8 cellular contexts compared by ENCODE assay signal in the genomic region with DNA sequence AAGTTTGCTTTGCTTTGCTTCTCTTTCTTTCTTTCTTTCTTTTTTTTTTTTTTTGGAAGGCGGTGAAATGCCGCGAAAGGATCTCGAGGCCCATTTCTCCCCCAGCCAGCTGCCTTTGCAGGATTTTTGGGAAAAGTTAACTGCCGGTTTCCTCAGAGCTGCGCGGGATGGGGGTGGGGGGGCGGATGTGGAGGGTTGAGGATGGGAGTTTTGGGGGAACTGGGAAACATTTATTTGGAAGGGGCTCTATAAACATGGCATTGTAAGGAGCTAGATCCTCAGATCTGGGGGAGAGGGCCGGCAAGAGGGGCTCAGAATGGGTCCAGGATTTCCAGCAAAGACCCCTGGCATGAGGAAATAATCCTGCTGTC. TPM values are rescaled to one million over a fixed set of nuclear protein-coding genes. Genes with fewer than 3 reads are reported as not detected.
DNase-seq lines count a peak whose midpoint lies in the region; ATAC-seq and TF ChIP-seq lines count a peak whose summit lies in the region.

No MANE protein-coding gene starts in this region.

- H3K27ac Mint-ChIP-seq in natural killer cell treated with Interleukin-12 subunit alpha and Interleukin-12 subunit beta and Interleukin-15 and Interleukin-18, amount 100 ng/mL, for 72 hours, result peak overlapping the region; percentile 82 to 95

- no peaks in the 10 kb centered on the region for H3K9me3 ChIP-seq in BE2C

- no peak for DNase-seq in BE2C
- DNase-seq in LNCaP clone FGC (ENCODE audit: low read depth), result no peak
- DNase-seq in dorsolateral prefrontal cortex, result no peak
- DNase-seq in natural killer cell treated with Interleukin-12 subunit alpha and Interleukin-12 subunit beta and Interleukin-15 and Interleukin-18, amount 100 ng/mL, for 72 hours (ENCODE audit: low spot score), result no peak
- no peak for DNase-seq in NAMALWA (ENCODE audit: low spot score)
- no peak for DNase-seq in erythroblast (lab: John Stamatoyannopoulos, UW)

- peak overlapping the region; percentile 90 for H3K4me3 Mint-ChIP-seq in natural killer cell treated with Interleukin-12 subunit alpha and Interleukin-12 subunit beta and Interleukin-15 and Interleukin-18, amount 100 ng/mL, for 72 hours

- no peak for ATAC-seq in natural killer cell treated with Interleukin-12 subunit alpha and Interleukin-12 subunit beta and Interleukin-15 and Interleukin-18, amount 100 ng/mL, for 72 hours
- ATAC-seq in HG03439 (IDR thresholded peaks at IDR 0.05; ENCODE audit: unreplicated experiment) (no peak), HG03097 (IDR thresholded peaks at IDR 0.05; ENCODE audit: low FRiP score, unreplicated experiment) (no peak)

- H3K27me3 Mint-ChIP-seq in natural killer cell treated with Interleukin-12 subunit alpha and Interleukin-12 subunit beta and Interleukin-15 and Interleukin-18, amount 100 ng/mL, for 72 hours, result no peaks in the 10 kb centered on the region

- intact Hi-C loops in dorsolateral prefrontal cortex (cut with DNase I), result loop anchor here (5.0 kb wide), 4 partner anchors 75 to 130 kb away; partner anchors contain the start of gene TRIM62 (in 2 of the 2)

- no peak for TF ChIP-seq POLR2A in erythroblast (IDR thresholded peaks at IDR 0.05; ENCODE audit: low read length)

- H3K36me3 Mint-ChIP-seq in natural killer cell treated with Interleukin-12 subunit alpha and Interleukin-12 subunit beta and Interleukin-15 and Interleukin-18, amount 100 ng/mL, for 72 hours, result no peaks in the 10 kb centered on the region

- no peak for TF ChIP-seq CTCF in BE2C (IDR thresholded peaks at IDR 0.05; ENCODE audit: low read depth, low read length)
- TF ChIP-seq CTCF in LNCaP clone FGC (IDR thresholded peaks at IDR 0.05; ENCODE audit: control insufficient read depth, extremely low read depth, insufficient read depth), result no peak
- no peak for TF ChIP-seq CTCF in dorsolateral prefrontal cortex (IDR thresholded peaks at IDR 0.05 in 54 of 56, conservative IDR thresholded peaks at IDR 0.05 in 2 of 56; ENCODE audit: low read depth in 1 of 56, partially characterized antibody in 56 of 56)

- H3K4me3 ChIP-seq in BE2C (ENCODE audit: low read depth, low read length), result peak overlapping the region; percentile 72
- H3K4me3 ChIP-seq in LNCaP clone FGC (ENCODE audit: low read depth, low read length), result peak overlapping the region; percentile 76
- H3K4me3 ChIP-seq in dorsolateral prefrontal cortex, result peak overlapping the region; percentile 36 to 85 (median 74)

- no peaks in the 10 kb centered on the region; the same call in 1 of the 2 replicates for H3K4me1 ChIP-seq in BE2C

- no peaks in the 10 kb centered on the region for H3K36me3 ChIP-seq in BE2C

- no peaks in the 10 kb centered on the region for H3K9me3 Mint-ChIP-seq in natural killer cell treated with Interleukin-12 subunit alpha and Interleukin-12 subunit beta and Interleukin-15 and Interleukin-18, amount 100 ng/mL, for 72 hours

- H3K27me3 ChIP-seq in BE2C (no peaks in the 10 kb centered on the region), dorsolateral prefrontal cortex (no peaks in the 10 kb centered on the region)

- H3K4me1 Mint-ChIP-seq in natural killer cell treated with Interleukin-12 subunit alpha and Interleukin-12 subunit beta and Interleukin-15 and Interleukin-18, amount 100 ng/mL, for 72 hours (ENCODE audit: low read depth in 2 of 2), result peaks cover 22 to 25% of the 10 kb centered on the region in 2 donors

- peak overlapping the region in 57 of 59 donors; percentile 25 to 92 (median 83) for H3K27ac ChIP-seq in dorsolateral prefrontal cortex

RNA-seq across cellular contexts. Expression of gene ZNF362, which starts 1.1 kb away (rescaled TPM):
- polyA plus RNA-seq in BE2C (2012; ENCODE audit: insufficient read depth, insufficient read length, low read depth), result 31.2 TPM
- 10 to 100 TPM; 27.3 to 59.9 (median 41.1) TPM for total RNA-seq in dorsolateral prefrontal cortex
- 1 to 10 TPM; 6.7 to 7.5 TPM for total RNA-seq in natural killer cell treated with Interleukin-12 subunit alpha and Interleukin-12 subunit beta and Interleukin-15 and Interleukin-18, amount 100 ng/mL, for 72 hours
